ENCODE assay signal across 1 cellular context in genomic region chr3:151816091-151816604, GRCh38.
TF ChIP-seq lines count a peak whose summit lies in the region.

No MANE protein-coding gene starts in this region.

TF ChIP-seq in H1, 55 proteins besides CTCF, POLR2A, EP300 and RAD21:
- TF ChIP-seq CREB1 (IDR thresholded peaks at IDR 0.05) (no peak), E2F6 (IDR thresholded peaks at IDR 0.05) (peak; percentile 48; the same call in 1 of the 2 replicates), TAF1 (IDR thresholded peaks at IDR 0.05; ENCODE audit: low read depth, low read length) (no peak), SP4 (IDR thresholded peaks at IDR 0.05; ENCODE audit: low read length) (no peak), EGR1 (IDR thresholded peaks at IDR 0.05; ENCODE audit: borderline replicate concordance, low read depth, low read length) (no peak), MAX (IDR thresholded peaks at IDR 0.05) (peak; percentile 39; the same call in 1 of the 2 replicates), USF2 (IDR thresholded peaks at IDR 0.05; ENCODE audit: low read length) (no peak), CBX8 (IDR thresholded peaks at IDR 0.05; ENCODE audit: borderline replicate concordance, low read depth, low read length) (no peak), SAP30 (IDR thresholded peaks at IDR 0.05; ENCODE audit: insufficient read depth, insufficient replicate concordance, low read length) (no peak), CHD7 (IDR thresholded peaks at IDR 0.05; ENCODE audit: insufficient replicate concordance, low read length) (no peak), ATF3 (IDR thresholded peaks at IDR 0.05; ENCODE audit: insufficient read depth, low read depth, low read length) (no peak), SP2 (IDR thresholded peaks at IDR 0.05; ENCODE audit: low read length) (no peak)
TF ChIP-seq in H1: peak in this region for 2.
